ENCODE assay signal across 8 cellular contexts in the genomic region with DNA sequence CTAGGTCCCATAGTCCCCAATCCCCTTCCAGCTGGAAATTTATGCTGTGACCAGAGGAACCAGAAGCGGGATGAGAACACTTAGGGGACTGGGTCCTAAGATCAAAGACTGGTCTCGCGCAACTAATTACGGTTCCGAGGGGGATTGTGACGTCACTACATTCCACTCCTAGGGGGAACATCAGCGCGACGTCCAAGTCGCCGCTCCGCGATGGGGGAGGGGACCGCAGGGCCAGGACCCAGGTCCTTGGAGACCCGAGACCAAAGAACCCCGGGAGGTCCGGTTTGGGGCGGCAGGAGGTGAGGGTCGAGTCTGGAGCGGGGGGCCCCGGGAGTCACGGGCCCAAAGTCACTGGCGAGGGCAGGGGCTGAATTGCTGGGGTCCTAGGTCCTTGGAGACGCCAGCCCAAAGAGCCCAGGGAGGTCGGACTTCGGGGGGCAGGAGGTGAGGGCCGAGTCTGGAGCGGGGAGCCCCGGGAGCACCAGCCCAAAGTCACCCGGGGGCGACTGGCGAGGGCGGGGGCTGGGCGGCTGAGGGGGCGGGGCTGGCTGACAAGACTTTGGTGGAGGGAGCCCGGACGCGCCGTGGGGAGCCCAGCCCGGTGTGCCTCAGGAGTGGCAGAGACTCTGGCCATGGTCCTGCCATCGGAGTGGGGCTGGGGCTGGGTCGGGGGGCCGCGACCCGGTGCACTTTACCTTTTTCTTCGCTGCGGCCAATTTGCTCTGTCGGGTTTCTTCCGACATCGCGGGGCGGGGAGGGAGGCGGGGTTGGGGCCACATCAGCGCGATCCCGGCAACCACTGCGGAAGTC. TPM values are rescaled to one million over a fixed set of nuclear protein-coding genes. Genes with fewer than 3 reads are reported as not detected.
DNase-seq lines count a peak whose midpoint lies in the region; ATAC-seq and TF ChIP-seq lines count a peak whose summit lies in the region.

A gene with protein sequence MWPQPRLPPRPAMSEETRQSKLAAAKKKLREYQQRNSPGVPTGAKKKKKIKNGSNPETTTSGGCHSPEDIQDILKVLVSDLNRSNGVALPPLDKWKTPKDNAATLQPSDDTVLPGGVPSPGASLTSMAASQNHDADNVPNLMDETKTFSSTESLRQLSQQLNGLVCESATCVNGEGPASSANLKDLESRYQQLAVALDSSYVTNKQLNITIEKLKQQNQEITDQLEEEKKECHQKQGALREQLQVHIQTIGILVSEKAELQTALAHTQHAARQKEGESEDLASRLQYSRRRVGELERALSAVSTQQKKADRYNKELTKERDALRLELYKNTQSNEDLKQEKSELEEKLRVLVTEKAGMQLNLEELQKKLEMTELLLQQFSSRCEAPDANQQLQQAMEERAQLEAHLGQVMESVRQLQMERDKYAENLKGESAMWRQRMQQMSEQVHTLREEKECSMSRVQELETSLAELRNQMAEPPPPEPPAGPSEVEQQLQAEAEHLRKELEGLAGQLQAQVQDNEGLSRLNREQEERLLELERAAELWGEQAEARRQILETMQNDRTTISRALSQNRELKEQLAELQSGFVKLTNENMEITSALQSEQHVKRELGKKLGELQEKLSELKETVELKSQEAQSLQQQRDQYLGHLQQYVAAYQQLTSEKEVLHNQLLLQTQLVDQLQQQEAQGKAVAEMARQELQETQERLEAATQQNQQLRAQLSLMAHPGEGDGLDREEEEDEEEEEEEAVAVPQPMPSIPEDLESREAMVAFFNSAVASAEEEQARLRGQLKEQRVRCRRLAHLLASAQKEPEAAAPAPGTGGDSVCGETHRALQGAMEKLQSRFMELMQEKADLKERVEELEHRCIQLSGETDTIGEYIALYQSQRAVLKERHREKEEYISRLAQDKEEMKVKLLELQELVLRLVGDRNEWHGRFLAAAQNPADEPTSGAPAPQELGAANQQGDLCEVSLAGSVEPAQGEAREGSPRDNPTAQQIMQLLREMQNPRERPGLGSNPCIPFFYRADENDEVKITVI (minus strand): TSS at position 810 of the 810 bp plus-strand sequence. CDS start 31 bp downstream, at position 779.

- H3K4me1 ChIP-seq in muscle layer of duodenum (ENCODE audit: control insufficient read depth in 1 of 2, insufficient read depth in 2 of 2, low read length in 2 of 2): peaks cover 6 to 38% of the 10 kb centered on the region in 2 donors

- H3K4me3 ChIP-seq in muscle layer of duodenum (ENCODE audit: low read depth in 1 of 2, low read length in 2 of 2): peak within 1 kb of the TSS; percentile 90 to 96

- H3K27me3 ChIP-seq in muscle layer of duodenum (ENCODE audit: low read depth, low read length): no peaks in the 10 kb centered on the region

- TF ChIP-seq CTCF in Calu3 (IDR thresholded peaks at IDR 0.05; ENCODE audit: unreplicated experiment): no peak

- peaks cover 55% of the 10 kb centered on the region for H3K36me3 Mint-ChIP-seq in Calu3 (ENCODE audit: insufficient read depth, unreplicated experiment)

- H3K4me3 Mint-ChIP-seq in Calu3 (ENCODE audit: low read depth, unreplicated experiment): peak within 1 kb of the TSS; percentile 77

- no peaks in the 10 kb centered on the region for H3K9me3 ChIP-seq in muscle layer of duodenum (ENCODE audit: control insufficient read depth in 1 of 2, low read length in 2 of 2)

- intact Hi-C loops in Calu3 (cut with micrococcal nuclease; ENCODE audit: unreplicated experiment): no loop called here

- peak; percentile 47 for ATAC-seq in HG03159 (IDR thresholded peaks at IDR 0.05; ENCODE audit: unreplicated experiment)
- peak; percentile 57 for ATAC-seq in esophagus mucosa

- H3K9me3 Mint-ChIP-seq in Calu3 (ENCODE audit: low read depth, unreplicated experiment): no peaks in the 10 kb centered on the region

- CTCF ChIA-PET in Calu3 (lab: Charles Lee): interaction anchor here (0.6 to 0.8 kb wide), 3 partner anchors 13 to 87 kb away, joined by 3 read pairs; no protein-coding TSS in a partner anchor

- no TSS peak for BruUV-seq in Calu3 (replicated peaks; lab: Mats Ljungman, UMichigan)

- H3K27me3 Mint-ChIP-seq in Calu3 (ENCODE audit: unreplicated experiment): no peaks in the 10 kb centered on the region

- peaks cover 17 to 28% of the 10 kb centered on the region in 2 donors for H3K36me3 ChIP-seq in muscle layer of duodenum (ENCODE audit: control insufficient read depth in 1 of 2, insufficient read depth in 2 of 2, low read length in 2 of 2)

- H3K4me1 Mint-ChIP-seq in Calu3 (ENCODE audit: low read depth, unreplicated experiment): peaks cover 22% of the 10 kb centered on the region

- peak within 1 kb of the TSS; percentile 85 for H3K27ac ChIP-seq in muscle layer of duodenum (ENCODE audit: low read length)

- peak; percentile 56 for TF ChIP-seq POLR2A in GM19193 (IDR thresholded peaks at IDR 0.05; ENCODE audit: extremely low read depth, insufficient read depth, insufficient read length)

- peak within 1 kb of the TSS; percentile 86 for H3K27ac Mint-ChIP-seq in Calu3 (ENCODE audit: unreplicated experiment)

- DNase-seq in Calu3 (peak; percentile 8), T-helper 9 cell (peak; percentile 10), NCI-H2081 (lab: John Stamatoyannopoulos, UW) (no peak), DMS114 treated with DMSO at 0.1 percent for 48 hours (lab: John Stamatoyannopoulos, UW; ENCODE audit: unreplicated experiment) (no peak)

RNA-seq across cellular contexts. Expression of the gene that starts here (rescaled TPM):
- total RNA-seq in Calu3 (2022) (69.6 and 77.2 TPM in 2 replicates), esophagus mucosa (68.3 TPM)

Comparison
In these comparisons a context has a peak if more than half of its experiments do, and no peak if none do; other contexts are left out.
1. DNase-seq: peak in Calu3 (single experiment) and T-helper 9 cell (single experiment); none in NCI-H2081 (0 of 2) and DMS114 treated with DMSO at 0.1 percent for 48 hours (single experiment).